Comparison of ENCODE assay signal across 16 cellular contexts in genomic region chr1:85146972-85147359, GRCh38. TPM values are rescaled to one million over a fixed set of nuclear protein-coding genes. Genes with fewer than 3 reads are reported as not detected.
DNase-seq lines count a peak whose midpoint lies in the region; ATAC-seq and TF ChIP-seq lines count a peak whose summit lies in the region.
"Had no signal": no experiment of that assay in that cellular context is flagged by ENCODE, and none has a peak within 500 bp of the region (broad histone marks: within the 10 kb centered on the region; RNA-seq: fewer than 3 reads in every experiment).

No MANE protein-coding gene starts in this region.

- H3K9me3 Mint-ChIP-seq in WTC11 = no peaks in the 10 kb centered on the region
- no peaks in the 10 kb centered on the region for H3K9me3 Mint-ChIP-seq in stimulated activated effector memory CD8-positive, alpha-beta T cell treated with anti-CD3 and anti-CD28 coated beads, Interleukin-12 subunit alpha, Interleukin-12 subunit beta, amount 100 ng/mL, for 72 hours
- H3K9me3 Mint-ChIP-seq: T-cell had no signal

- H3K4me1 Mint-ChIP-seq in WTC11 = peaks cover 54% of the 10 kb centered on the region
- peaks cover 12% of the 10 kb centered on the region for H3K4me1 Mint-ChIP-seq in stimulated activated effector memory CD8-positive, alpha-beta T cell treated with anti-CD3 and anti-CD28 coated beads, Interleukin-12 subunit alpha, Interleukin-12 subunit beta, amount 100 ng/mL, for 72 hours
- H3K4me1 Mint-ChIP-seq: T-cell had no signal

- CTCF ChIA-PET in WTC11 (lab: Charles Lee) = interaction anchor here (1.7 kb wide), 1 partner anchor 113 kb away, joined by 4 read pairs; the partner anchor contains the start of gene C1orf52

- H3K4me3 Mint-ChIP-seq in WTC11 = no peak overlapping the region
- no peak overlapping the region for H3K4me3 Mint-ChIP-seq in stimulated activated effector memory CD8-positive, alpha-beta T cell treated with anti-CD3 and anti-CD28 coated beads, Interleukin-12 subunit alpha, Interleukin-12 subunit beta, amount 100 ng/mL, for 72 hours
- H3K4me3 Mint-ChIP-seq: T-cell had no signal

- H3K36me3 Mint-ChIP-seq in WTC11 = no peaks in the 10 kb centered on the region
- H3K36me3 Mint-ChIP-seq in stimulated activated effector memory CD8-positive, alpha-beta T cell treated with anti-CD3 and anti-CD28 coated beads, Interleukin-12 subunit alpha, Interleukin-12 subunit beta, amount 100 ng/mL, for 72 hours = no peaks in the 10 kb centered on the region
- H3K36me3 Mint-ChIP-seq: T-cell had no signal

- POLR2A ChIA-PET in WTC11 (lab: Charles Lee) = no interaction called here

- no peak for TF ChIP-seq POLR2A in GM18505 (IDR thresholded peaks at IDR 0.05; ENCODE audit: borderline replicate concordance, extremely low read depth, insufficient read depth, insufficient read length)

- DNase-seq in A172 (ENCODE audit: low spot score) = peak; percentile 34
- DNase-seq in HFF-Myc (ENCODE audit: extremely low read depth, low read depth) = no peak
- DNase-seq in WTC11 (ENCODE audit: low spot score) = no peak
- DNase-seq in foreskin fibroblast = peak in 1 of 2 donors; percentile 30
- no peak for DNase-seq in NOMO-1 treated with dmso at 0.1 percent for 144 hours (lab: John Stamatoyannopoulos, UW; ENCODE audit: unreplicated experiment)
- DNase-seq in stimulated activated effector memory CD8-positive, alpha-beta T cell treated with anti-CD3 and anti-CD28 coated beads, Interleukin-12 subunit alpha, Interleukin-12 subunit beta, amount 100 ng/mL, for 72 hours (ENCODE audit: low spot score in 2 of 2) = no peak
- DNase-seq: activated CD4-positive, alpha-beta T cell treated with anti-CD3 and anti-CD28 coated beads for 1 hour; activated naive CD4-positive, alpha-beta T cell treated with anti-CD3 and anti-CD28 coated beads, Interleukin-2, amount 50 U/mL, for 16 hours; cerebellar nuclear complex; erythroblast; occipital lobe; spleen; T-cell had no signal

- ATAC-seq in WTC11 (peak; percentile 29), GM21367 (IDR thresholded peaks at IDR 0.05; ENCODE audit: unreplicated experiment) (no peak), GM18505 (IDR thresholded peaks at IDR 0.05; ENCODE audit: unreplicated experiment) (no peak)
- ATAC-seq in stimulated activated effector memory CD8-positive, alpha-beta T cell treated with anti-CD3 and anti-CD28 coated beads, Interleukin-12 subunit alpha, Interleukin-12 subunit beta, amount 100 ng/mL, for 72 hours = no peak
- ATAC-seq: T-cell had no signal

- H3K4me3 ChIP-seq in HFF-Myc (replicated peaks; ENCODE audit: low read depth, low read length) (no peak overlapping the region), foreskin fibroblast (ENCODE audit: low read depth in 1 of 2, low read length in 2 of 2) (no peak overlapping the region)
- H3K4me3 ChIP-seq: spleen, thoracic aorta had no signal

- H3K27me3 Mint-ChIP-seq in WTC11 (ENCODE audit: low read depth) = no peaks in the 10 kb centered on the region
- H3K27me3 Mint-ChIP-seq: T-cell had no signal

- H3K27ac Mint-ChIP-seq in WTC11 = no peak overlapping the region
- H3K27ac Mint-ChIP-seq in stimulated activated effector memory CD8-positive, alpha-beta T cell treated with anti-CD3 and anti-CD28 coated beads, Interleukin-12 subunit alpha, Interleukin-12 subunit beta, amount 100 ng/mL, for 72 hours = no peak overlapping the region
- H3K27ac Mint-ChIP-seq: T-cell had no signal

- peak; percentile 11 for TF ChIP-seq CTCF in HFF-Myc (IDR thresholded peaks at IDR 0.05; ENCODE audit: low read depth, low read length, missing control alignments)
- no peak for TF ChIP-seq CTCF in WTC11 (IDR thresholded peaks at IDR 0.05)
- peak; percentile 29 for TF ChIP-seq CTCF in foreskin fibroblast (IDR thresholded peaks at IDR 0.05; ENCODE audit: low read depth, low read length)

TF ChIP-seq in WTC11, 78 proteins besides CTCF, POLR2A, EP300 and RAD21:
- TF ChIP-seq TCF7 (CRISPR knock-in tag; IDR thresholded peaks at IDR 0.05; ENCODE audit: low read depth) (no peak), MXD4 (CRISPR knock-in tag; IDR thresholded peaks at IDR 0.05; ENCODE audit: borderline replicate concordance) (no peak), ZNF232 (CRISPR knock-in tag; IDR thresholded peaks at IDR 0.05) (no peak), ZNF281 (CRISPR knock-in tag; IDR thresholded peaks at IDR 0.05) (no peak), FOXK1 (CRISPR knock-in tag; IDR thresholded peaks at IDR 0.05) (no peak), ATF2 (CRISPR knock-in tag; IDR thresholded peaks at IDR 0.05; ENCODE audit: borderline replicate concordance, low read depth) (no peak), ATF6 (CRISPR knock-in tag; IDR thresholded peaks at IDR 0.05) (no peak), PRDM15 (CRISPR knock-in tag; IDR thresholded peaks at IDR 0.05) (no peak)

RNA-seq across cellular contexts. Expression of gene SYDE2, which starts 53.9 kb away (rescaled TPM):
- 2.9 and 4.2 TPM in 2 replicates for total RNA-seq in A172 (2014; rRNA removed; shearing (Covaris generic))
- total RNA-seq in WTC11 (2021) = 11.0 to 13.8 TPM (median 11.4 TPM) in 3 replicates
